15 cellular contexts compared by ENCODE assay signal in genomic region chr1:77661696-77662095, GRCh38. TPM values are rescaled to one million over a fixed set of nuclear protein-coding genes. Genes with fewer than 3 reads are reported as not detected.
DNase-seq lines count a peak whose midpoint lies in the region; ATAC-seq, FAIRE-seq and TF ChIP-seq lines count a peak whose summit lies in the region.
"Had no signal": no experiment of that assay in that cellular context is flagged by ENCODE, and none has a peak within 500 bp of the region (broad histone marks: within the 10 kb centered on the region; RNA-seq: fewer than 3 reads in every experiment).

No MANE protein-coding gene starts in this region.

- H3K27me3 ChIP-seq in H9 (ENCODE audit: insufficient read depth, low read length) (no peaks in the 10 kb centered on the region), GM12878 (replicated peaks in 1 of 2; ENCODE audit: control insufficient read depth in 2 of 2, insufficient read depth in 2 of 2, low read length in 1 of 2) (no peaks in the 10 kb centered on the region), trophoblast cell (ENCODE audit: insufficient read depth, low read length) (no peaks in the 10 kb centered on the region)

- H3K27ac Mint-ChIP-seq in H9 (peak overlapping the region in 2 of 3 experiments; percentile 61 to 74; a peak in 2 of 7 replicates), IgD-negative memory B cell (peak overlapping the region in 2 of 3 donors; percentile 16 to 39)
- H3K27ac Mint-ChIP-seq: GM23338 had no signal

- no peak overlapping the region for H3K14ac ChIP-seq in H9 (ENCODE audit: insufficient read depth, low read length)
- no peak overlapping the region for H3K14ac ChIP-seq in trophoblast cell (ENCODE audit: low read length)

- H3K4me1 ChIP-seq in H9 (ENCODE audit: insufficient read depth, low read length), result no peaks in the 10 kb centered on the region
- H3K4me1 ChIP-seq in GM12878 (ENCODE audit: control insufficient read depth, insufficient read depth, low read length), result no peaks in the 10 kb centered on the region
- H3K4me1 ChIP-seq in trophoblast cell (ENCODE audit: control insufficient read depth in 1 of 2, insufficient read depth in 2 of 2, low read length in 2 of 2), result no peaks in the 10 kb centered on the region
- H3K4me1 ChIP-seq: A549 had no signal

- H4K8ac ChIP-seq in H9 (replicated peaks; ENCODE audit: insufficient read length, low read depth, low read length) (no peak overlapping the region), trophoblast cell (ENCODE audit: low read depth, low read length) (no peak overlapping the region)

- no peak overlapping the region for H3T11ph ChIP-seq in H9 (ENCODE audit: low read length)

- H3K23ac ChIP-seq in H9 (ENCODE audit: insufficient read length, low read depth, low read length), result no peak overlapping the region
- no peak overlapping the region for H3K23ac ChIP-seq in trophoblast cell (ENCODE audit: low read length)

- H3K36me3 ChIP-seq in GM12878 (ENCODE audit: control insufficient read depth in 2 of 2, insufficient read depth in 2 of 2, low read length in 1 of 2) (no peaks in the 10 kb centered on the region; a peak in 2 of 4 replicates), trophoblast cell (ENCODE audit: control insufficient read depth in 1 of 2, insufficient read depth in 2 of 2, low read length in 2 of 2) (no peaks in the 10 kb centered on the region)

- TF ChIP-seq EP300 in GM12878 (IDR thresholded peaks at IDR 0.05; ENCODE audit: borderline replicate concordance in 1 of 2, control insufficient read depth in 1 of 2, low read depth in 2 of 2, low read length in 2 of 2), result no peak

- POLR2A ChIA-PET in GM12878 (lab: Charles Lee), result interaction anchor here (0.6 kb wide), 2 partner anchors 104 to 343 kb away, joined by 3 to 4 read pairs; partner anchors contain the start of gene DNAJB4

- H3K23me2 ChIP-seq in H9 (ENCODE audit: insufficient read length, low read depth, low read length, poor library complexity, severe bottlenecking), result no peaks in the 10 kb centered on the region

- H2BK20ac ChIP-seq in H9 (ENCODE audit: low read depth, low read length, poor library complexity, severe bottlenecking), result no peak overlapping the region

- BruUV-seq in GM12878 (replicated peaks; lab: Mats Ljungman, UMichigan), result no TSS peak

- SMC1A ChIA-PET in GM12878 (lab: Charles Lee; ENCODE audit: uncharacterized antibody, unreplicated experiment), result interaction anchor here (0.6 to 1.5 kb wide), 3 partner anchors 10 to 319 kb away, joined by 3 to 4 read pairs (median 3); no protein-coding TSS in a partner anchor

- H4K20me1 ChIP-seq in H9 (ENCODE audit: control insufficient read depth, insufficient read depth, insufficient read length) (no peaks in the 10 kb centered on the region), GM12878 (ENCODE audit: control insufficient read depth, insufficient read depth) (no peaks in the 10 kb centered on the region)

- H3K4me2 ChIP-seq in H9 (ENCODE audit: insufficient read depth, insufficient read length, low read length), result no peak overlapping the region
- no peak overlapping the region for H3K4me2 ChIP-seq in GM12878 (ENCODE audit: control insufficient read depth, insufficient read depth)
- H3K4me2 ChIP-seq in trophoblast cell (ENCODE audit: low read length), result no peak overlapping the region
- H3K4me2 ChIP-seq: A549, GM23338 had no signal

- TF ChIP-seq RAD21 in GM12878 (IDR thresholded peaks at IDR 0.05; ENCODE audit: insufficient read depth, low read depth, low read length), result no peak

- H3K4me3 ChIP-seq in GM12878, result no peak overlapping the region
- H3K4me3 ChIP-seq in trophoblast cell (ENCODE audit: low read depth, low read length), result no peak overlapping the region
- H3K4me3 ChIP-seq: A549, GM23338 had no signal

- TF ChIP-seq POLR2A in GM12878 (IDR thresholded peaks at IDR 0.05; ENCODE audit: low read depth, low read length), result no peak

- no peaks in the 10 kb centered on the region for H3K9me3 Mint-ChIP-seq in H9
- no peaks in the 10 kb centered on the region for H3K9me3 Mint-ChIP-seq in IgD-negative memory B cell
- H3K9me3 Mint-ChIP-seq: CD8-positive, alpha-beta memory T cell; GM23338 had no signal

- H2BK15ac ChIP-seq in H9 (ENCODE audit: low read depth, low read length), result no peak overlapping the region

- H3K9me3 ChIP-seq in H9 (ENCODE audit: control insufficient read depth, low read depth, low read length) (no peaks in the 10 kb centered on the region), GM12878 (replicated peaks; ENCODE audit: control insufficient read depth, insufficient read depth, low read length) (no peaks in the 10 kb centered on the region), trophoblast cell (ENCODE audit: insufficient read depth, low read depth, low read length) (no peaks in the 10 kb centered on the region)
- H3K9me3 ChIP-seq: A549, Caco-2 had no signal

- H2BK12ac ChIP-seq in H9 (ENCODE audit: insufficient read length, low read depth, low read length) (no peak overlapping the region), trophoblast cell (ENCODE audit: low read length) (no peak overlapping the region)

- H3K27me3 Mint-ChIP-seq in H9 (ENCODE audit: low read depth) (no peaks in the 10 kb centered on the region), IgD-negative memory B cell (no peaks in the 10 kb centered on the region)
- H3K27me3 Mint-ChIP-seq: CD8-positive, alpha-beta memory T cell had no signal

- peaks cover 18% of the 10 kb centered on the region; the same call in 1 of the 2 replicates for H3K79me2 ChIP-seq in H9 (ENCODE audit: insufficient read depth, low read length)
- peaks cover 65% of the 10 kb centered on the region for H3K79me2 ChIP-seq in GM12878 (ENCODE audit: control insufficient read depth, insufficient read depth, low read length)
- H3K79me2 ChIP-seq in trophoblast cell (ENCODE audit: control insufficient read depth, insufficient read depth, low read length, poor library complexity), result peaks cover 11% of the 10 kb centered on the region

- H3K36me3 Mint-ChIP-seq in H9 (ENCODE audit: insufficient read depth in 1 of 3, low read depth in 3 of 3) (peaks cover 0 to 5% (median 0%) of the 10 kb centered on the region in 3 experiments; a peak in 2 of 7 replicates), IgD-negative memory B cell (no peaks in the 10 kb centered on the region)

- no peak for DNase-seq in H9
- DNase-seq in GM12878 (ENCODE audit: low read depth, low spot score), result no peak
- no peak for DNase-seq in trophoblast cell
- no peak for DNase-seq in stimulated activated naive CD4-positive, alpha-beta T cell (lab: John Stamatoyannopoulos, UW)
- DNase-seq: Caco-2; CD8-positive, alpha-beta memory T cell; DND-41; GDM1; H7 had no signal

- H3K4me1 Mint-ChIP-seq in H9 (no peaks in the 10 kb centered on the region), IgD-negative memory B cell (peaks cover 15 to 22% (median 21%) of the 10 kb centered on the region in 3 donors)
- H3K4me1 Mint-ChIP-seq: GM23338 had no signal

- CTCF ChIA-PET in GM12878 (lab: Yijun Ruan, JAX), result interaction anchor here (0.6 kb wide), 1 partner anchor 128 kb away, joined by 3 read pairs; no protein-coding TSS in a partner anchor

- H2AK5ac ChIP-seq in H9 (ENCODE audit: insufficient read length, low read length), result no peak overlapping the region
- no peak overlapping the region for H2AK5ac ChIP-seq in trophoblast cell (ENCODE audit: low read length)

- H3K4ac ChIP-seq in H9 (ENCODE audit: low read depth, low read length) (no peak overlapping the region), trophoblast cell (ENCODE audit: low read depth, low read length) (peak overlapping the region; percentile 46)

- H2AFZ ChIP-seq in H9 (ENCODE audit: low read length), result no peak overlapping the region
- no peak overlapping the region for H2AFZ ChIP-seq in GM12878 (ENCODE audit: control insufficient read depth, low read depth, low read length)
- H2AFZ ChIP-seq in trophoblast cell (ENCODE audit: insufficient read depth, low read length, poor library complexity), result no peak overlapping the region
- H2AFZ ChIP-seq: GM23338 had no signal

- no peak overlapping the region for H4K5ac ChIP-seq in H9 (ENCODE audit: insufficient read length, low read depth, low read length)

- H3K4me3 Mint-ChIP-seq in H9 (no peak overlapping the region), IgD-negative memory B cell (no peak overlapping the region)
- H3K4me3 Mint-ChIP-seq: CD14-positive monocyte; CD8-positive, alpha-beta memory T cell; GM23338 had no signal

- no peak overlapping the region for H3K9ac ChIP-seq in H9 (ENCODE audit: extremely low read depth, insufficient read length, low read length)
- no peak overlapping the region for H3K9ac ChIP-seq in GM12878 (ENCODE audit: control insufficient read depth, insufficient read depth, low read length)
- no peak overlapping the region for H3K9ac ChIP-seq in trophoblast cell (ENCODE audit: low read length)

- H2BK120ac ChIP-seq in H9 (ENCODE audit: low read depth, low read length, poor library complexity, severe bottlenecking) (no peak overlapping the region), trophoblast cell (ENCODE audit: insufficient read depth, low read length, poor library complexity) (no peak overlapping the region)

- no CpG with 5 or more reads among the region's 4 CpGs for WGBS in H9 (ENCODE audit: extremely low coverage, insufficient read length, low lambda C conversion rate)
- 82% methylated on average over 4 of the region's 4 CpGs for WGBS in GM12878 (ENCODE audit: insufficient coverage, insufficient replicate concordance, low lambda C conversion rate, missing lambda C conversion rate)
- WGBS in trophoblast cell (ENCODE audit: extremely low coverage, insufficient coverage, insufficient read length), result no CpG with 5 or more reads among the region's 4 CpGs

- H2BK5ac ChIP-seq in H9 (ENCODE audit: insufficient read length, low read length) (no peak overlapping the region), trophoblast cell (ENCODE audit: low read depth, low read length, poor library complexity) (no peak overlapping the region)

- in situ Hi-C loops in GM12878 (cut with MboI), result no loop called here

- TF ChIP-seq CTCF in H9 (conservative IDR thresholded peaks at IDR 0.05), result no peak
- TF ChIP-seq CTCF in GM12878 (IDR thresholded peaks at IDR 0.05 in 2 of 3, conservative IDR thresholded peaks at IDR 0.05 in 1 of 3; ENCODE audit: control insufficient read depth in 2 of 3, extremely low read depth in 1 of 3, insufficient read depth in 1 of 3, low read depth in 3 of 3, low read length in 3 of 3), result no peak

- intact Hi-C loops in GM12878 (cut with micrococcal nuclease; ENCODE audit: unreplicated experiment), result no loop called here

- RAD21 ChIA-PET in GM12878 (lab: Charles Lee; ENCODE audit: unreplicated experiment), result no interaction called here

- no peak overlapping the region for H3K56ac ChIP-seq in H9 (ENCODE audit: insufficient read length, low read depth, low read length)

- no peak overlapping the region for H4K91ac ChIP-seq in H9 (ENCODE audit: insufficient read length, low read depth, low read length)
- no peak overlapping the region for H4K91ac ChIP-seq in trophoblast cell (ENCODE audit: low read depth, low read length)

- no peak for FAIRE-seq in GM12878 (lab: Jason Lieb, UNC)
- FAIRE-seq: A549 had no signal

- H3K27ac ChIP-seq in H9 (ENCODE audit: insufficient read length, low read depth, low read length), result no peak overlapping the region
- H3K27ac ChIP-seq in GM12878 (ENCODE audit: control insufficient read depth, insufficient read depth), result no peak overlapping the region
- H3K27ac ChIP-seq in trophoblast cell (ENCODE audit: low read depth, low read length), result no peak overlapping the region
- H3K27ac ChIP-seq: A549 had no signal

- H3K79me1 ChIP-seq in H9 (ENCODE audit: insufficient read depth, low read depth, low read length, poor library complexity, severe bottlenecking) (peaks cover 10% of the 10 kb centered on the region), trophoblast cell (ENCODE audit: low read length) (no peaks in the 10 kb centered on the region)

- H3K18ac ChIP-seq in H9 (ENCODE audit: insufficient read length, low read depth, low read length) (no peak overlapping the region), trophoblast cell (ENCODE audit: low read length) (no peak overlapping the region)

- ATAC-seq in GM12878 (peak; percentile 24; the same call in 1 of the 3 replicates), GM21737 (IDR thresholded peaks at IDR 0.05; ENCODE audit: unreplicated experiment) (no peak), GM19324 (IDR thresholded peaks at IDR 0.05; ENCODE audit: low FRiP score, unreplicated experiment) (no peak)
- ATAC-seq: A549, GM23338 had no signal

- H4K12ac ChIP-seq in trophoblast cell (ENCODE audit: low read depth, low read length), result no peak overlapping the region

RNA-seq across cellular contexts. Expression of gene ZZZ3, which starts 20.8 kb away (rescaled TPM):
- 51.1 and 52.4 TPM in 2 replicates for total RNA-seq in H9 (2021)
- polyA plus RNA-seq in IgD-negative memory B cell, result 32.6 TPM
- total RNA-seq in GM12878 (2013; cell fraction: nucleolus; rRNA removed), result 181 and 182 TPM in 2 replicates
- 39.5 and 53.6 TPM in 2 replicates for total RNA-seq in GM12878 (2014; rRNA removed)
- total RNA-seq in GM12878 (2014; rRNA removed; fragmentation: Illumina TruSeq; extraction: Trizol), result 44.1 and 45.1 TPM in 2 replicates
- 31.2 and 32.8 TPM in 2 replicates for total RNA-seq in GM12878 (2021)
- 7.4 TPM for polyA plus RNA-seq in GM12878 (2011; ENCODE audit: low read depth)
- 26.3 and 36.8 TPM in 2 replicates for polyA plus RNA-seq in GM12878 (2011; rRNA removed)
- polyA plus RNA-seq in GM12878 (2011; cell fraction: cytosol; rRNA removed), result 10.4 and 14.2 TPM in 2 replicates
- 21.3 and 26.8 TPM in 2 replicates for polyA plus RNA-seq in GM12878 (2011; cell fraction: nucleus; rRNA removed)
- polyA plus RNA-seq in GM12878 (2012), result 13.1 and 16.7 TPM in 2 replicates
- 25.6 and 31.9 TPM in 2 replicates for polyA plus RNA-seq in GM12878 (2014; fragmentation: Illumina TruSeq; extraction: Trizol)
- 10 to 100 TPM; 10.5 to 12.7 TPM for polyA plus RNA-seq in GM12878 (2014; fragmentation: Nextera tagmentation; extraction: Ambion mirVana)
- 23.8 and 25.9 TPM in 2 replicates for polyA plus RNA-seq in GM12878 (2014; rRNA removed)
- polyA plus RNA-seq in GM12878 (2016; fragmentation: Nextera tagmentation; extraction: Ambion mirVana), result 10 to 100 TPM; 37.4 to 40.3 TPM
- polyA minus RNA-seq in GM12878 (2011; rRNA and poly(A)+ RNA removed), result 28.9 and 43.7 TPM in 2 replicates
- polyA minus RNA-seq in GM12878 (2011; cell fraction: cytosol; rRNA and poly(A)+ RNA removed), result 15.2 and 17.3 TPM in 2 replicates
- polyA minus RNA-seq in GM12878 (2011; cell fraction: nucleus; rRNA and poly(A)+ RNA removed), result 48.5 and 95.9 TPM in 2 replicates
- polyA plus RNA-seq in trophoblast cell (2013), result 18.2 and 20.1 TPM in 2 replicates
